Comparison of ENCODE assay signal across 20 cellular contexts in the genomic region with DNA sequence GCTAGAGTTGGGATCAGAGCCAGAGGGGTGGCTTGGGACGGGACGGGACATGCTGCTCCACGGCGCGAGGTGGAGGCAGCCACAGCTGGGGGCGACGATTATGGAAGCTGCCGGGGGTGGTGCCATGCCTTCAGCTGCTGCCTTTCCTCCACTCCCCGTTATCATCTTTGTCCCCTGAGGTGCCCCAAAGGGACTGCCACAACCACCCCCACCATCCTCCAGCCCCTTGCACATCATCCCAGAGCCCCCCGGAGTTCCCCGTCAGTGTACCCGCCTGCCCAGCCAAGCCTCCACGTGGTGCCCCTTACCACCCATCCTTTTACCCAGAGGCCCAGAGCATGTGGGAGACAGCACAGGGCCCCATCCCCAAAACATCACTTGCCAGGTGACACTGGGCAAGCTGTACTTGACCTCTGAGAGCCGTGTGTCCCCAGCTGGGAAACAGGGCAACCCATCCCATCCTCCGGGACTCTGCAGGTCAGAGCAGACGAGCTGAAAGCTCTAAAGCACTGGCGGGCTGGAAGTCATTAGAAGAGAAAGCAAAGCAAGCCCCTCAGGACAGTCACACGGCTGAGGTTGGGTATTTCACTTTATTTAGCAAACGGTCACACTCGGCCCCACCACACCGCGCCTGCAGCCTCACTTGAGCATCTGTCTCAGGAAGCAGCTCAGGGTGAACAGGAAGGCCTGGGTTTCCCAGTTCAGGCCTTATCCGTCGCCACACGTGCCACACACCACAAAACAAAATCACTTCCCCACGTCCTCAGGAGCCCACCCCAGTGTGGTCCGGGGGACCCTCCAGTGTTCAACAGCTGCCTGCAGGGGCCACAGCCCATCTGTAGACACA. TPM values are rescaled to one million over a fixed set of nuclear protein-coding genes. Genes with fewer than 3 reads are reported as not detected.
DNase-seq lines count a peak whose midpoint lies in the region; ATAC-seq and TF ChIP-seq lines count a peak whose summit lies in the region.
"Had no signal": no experiment of that assay in that cellular context is flagged by ENCODE, and none has a peak within 500 bp of the region (broad histone marks: within the 10 kb centered on the region; RNA-seq: fewer than 3 reads in every experiment).

No MANE protein-coding gene starts in this region.

- H3K4me1 Mint-ChIP-seq in central memory CD8-positive, alpha-beta T cell, result peaks cover 29% of the 10 kb centered on the region
- no peaks in the 10 kb centered on the region for H3K4me1 Mint-ChIP-seq in nephron progenitor cell
- peaks cover 23% of the 10 kb centered on the region for H3K4me1 Mint-ChIP-seq in CD14-positive monocyte

- no peak for ATAC-seq in central memory CD8-positive, alpha-beta T cell (replicated peaks; ENCODE audit: extremely low read depth, poor library complexity, severe bottlenecking)
- ATAC-seq in GM21786 (IDR thresholded peaks at IDR 0.05; ENCODE audit: unreplicated experiment), result no peak
- ATAC-seq: left lung, right cardiac atrium had no signal

- H3K27ac Mint-ChIP-seq in central memory CD8-positive, alpha-beta T cell (ENCODE audit: low read depth), result peak overlapping the region; percentile 53
- H3K27ac Mint-ChIP-seq in nephron progenitor cell (peak overlapping the region; percentile 83), CD14-positive monocyte (peak overlapping the region in 1 of 7 donors; percentile 57)
- H3K27ac Mint-ChIP-seq: stimulated activated naive CD8-positive, alpha-beta T cell treated with anti-CD3 and anti-CD28 coated beads, Interleukin-15, Interleukin-2, amounts not matched to agents 100 ng/mL and 50 ng/mL, for 24 hours; type B pancreatic cell had no signal

- DNase-seq in GDM1 (lab: John Stamatoyannopoulos, UW) (peak; percentile 73), KBM-7 (peak; percentile 54), nephron progenitor cell (no peak), CD14-positive monocyte (ENCODE audit: low spot score) (no peak), NCI-H1417 treated with DMSO at 0.1 percent for 48 hours (lab: John Stamatoyannopoulos, UW) (no peak)
- no peak for DNase-seq in central memory CD8-positive, alpha-beta T cell (ENCODE audit: low spot score in 2 of 2)
- DNase-seq: activated CD4-positive, alpha-beta T cell treated with anti-CD3 and anti-CD28 coated beads, Interleukin-2, amount 50 U/mL, for 1 hour; anterior cingulate cortex; Caco-2; central memory CD4-positive, alpha-beta T cell; HCEC 1CT; NCI-H2029; NCI-H446 treated with DMSO at 0.1 percent for 48 hours; nucleus accumbens; RPMI8226 had no signal

- in situ Hi-C loops in KBM-7 (cut with MboI; ENCODE audit: low pct_unique_long_range_greater_than_20kb, low sequenced_read_pairs), result no loop called here

- H3K9me3 Mint-ChIP-seq in central memory CD8-positive, alpha-beta T cell, result no peaks in the 10 kb centered on the region
- no peaks in the 10 kb centered on the region for H3K9me3 Mint-ChIP-seq in nephron progenitor cell
- H3K9me3 Mint-ChIP-seq in CD14-positive monocyte, result no peaks in the 10 kb centered on the region
- H3K9me3 Mint-ChIP-seq: stimulated activated naive CD8-positive, alpha-beta T cell treated with anti-CD3 and anti-CD28 coated beads, Interleukin-15, Interleukin-2, amounts not matched to agents 100 ng/mL and 50 ng/mL, for 24 hours; type B pancreatic cell had no signal

- H3K36me3 Mint-ChIP-seq in central memory CD8-positive, alpha-beta T cell (ENCODE audit: insufficient read depth), result peaks cover 31% of the 10 kb centered on the region
- H3K36me3 Mint-ChIP-seq in nephron progenitor cell (ENCODE audit: low read depth), result peaks cover 26% of the 10 kb centered on the region
- peaks cover 72 to 91% of the 10 kb centered on the region in 2 donors for H3K36me3 Mint-ChIP-seq in CD14-positive monocyte

- intact Hi-C loops in CD14-positive monocyte (cut with micrococcal nuclease), result no loop called here

- TF ChIP-seq CTCF in nephron progenitor cell (IDR thresholded peaks at IDR 0.05), result no peak
- TF ChIP-seq CTCF in CD14-positive monocyte (IDR thresholded peaks at IDR 0.05), result no peak

- no peak overlapping the region for H3K4me3 Mint-ChIP-seq in central memory CD8-positive, alpha-beta T cell
- H3K4me3 Mint-ChIP-seq in nephron progenitor cell (no peak overlapping the region), CD14-positive monocyte (no peak overlapping the region)
- H3K4me3 Mint-ChIP-seq: stimulated activated naive CD8-positive, alpha-beta T cell treated with anti-CD3 and anti-CD28 coated beads, Interleukin-15, Interleukin-2, amounts not matched to agents 100 ng/mL and 50 ng/mL, for 24 hours; type B pancreatic cell had no signal

- H3K27me3 Mint-ChIP-seq in central memory CD8-positive, alpha-beta T cell, result no peaks in the 10 kb centered on the region
- H3K27me3 Mint-ChIP-seq in nephron progenitor cell (ENCODE audit: low read depth, poor library complexity) (peaks cover 3% of the 10 kb centered on the region), CD14-positive monocyte (ENCODE audit: low read depth in 3 of 3) (peaks cover 2 to 10% (median 8%) of the 10 kb centered on the region in 3 donors)
- H3K27me3 Mint-ChIP-seq: stimulated activated naive CD8-positive, alpha-beta T cell treated with anti-CD3 and anti-CD28 coated beads, Interleukin-15, Interleukin-2, amounts not matched to agents 100 ng/mL and 50 ng/mL, for 24 hours; type B pancreatic cell had no signal

RNA-seq across cellular contexts. Expression of a gene that starts 19.5 kb away (rescaled TPM):
- polyA plus RNA-seq in CD14-positive monocyte, result 10 to 100 TPM; 21.5 to 25.5 TPM

RNA-seq across cellular contexts. Expression of a gene that starts 20.3 kb away (rescaled TPM):
- polyA plus RNA-seq in CD14-positive monocyte, result 100 to 1,000 TPM; 259 to 275 TPM

RNA-seq across cellular contexts. Expression of a gene that starts 26.5 kb away (rescaled TPM):
- polyA plus RNA-seq in CD14-positive monocyte, result 10 to 100 TPM; 35.4 to 43.5 TPM

RNA-seq across cellular contexts. Expression of a gene that starts 27.6 kb away (rescaled TPM):
- polyA plus RNA-seq in CD14-positive monocyte, result 100 to 1,000 TPM; 490 to 510 TPM

RNA-seq across cellular contexts. Expression of a gene that starts 27.7 kb away (rescaled TPM):
- polyA plus RNA-seq in CD14-positive monocyte, result 10 to 100 TPM; 74.3 to 94.4 TPM

Comparison
In these comparisons a context has a peak if more than half of its experiments do, and no peak if none do; other contexts are left out.
1. DNase-seq: peak in GDM1 (single experiment) and KBM-7 (single experiment); none in central memory CD8-positive, alpha-beta T cell (0 of 2), nephron progenitor cell (single experiment), CD14-positive monocyte (single experiment) and NCI-H1417 treated with DMSO at 0.1 percent for 48 hours (single experiment).